ENCODE assay signal across 16 cellular contexts in the genomic region with DNA sequence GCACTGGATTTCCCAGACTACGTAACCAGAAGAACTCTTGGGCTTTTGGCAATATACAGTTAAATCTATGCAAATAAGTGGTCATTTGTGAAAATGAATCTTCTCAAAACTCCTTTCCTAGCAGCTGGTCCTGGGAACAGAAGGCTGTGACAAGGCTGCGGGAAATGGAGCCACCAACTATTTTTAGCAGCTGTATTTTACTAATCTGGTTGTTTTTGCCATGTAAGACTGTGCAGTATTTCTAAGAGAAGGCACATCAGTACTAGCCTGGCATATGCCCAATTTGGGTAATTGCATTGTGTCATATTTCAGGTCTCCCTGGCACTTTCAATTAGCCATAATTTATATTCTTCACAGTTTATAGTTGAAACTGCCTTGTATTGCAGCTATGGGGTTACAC.
"Had no signal": no experiment of that assay in that cellular context is flagged by ENCODE, and none has a peak within 500 bp of the region (broad histone marks: within the 10 kb centered on the region; RNA-seq: fewer than 3 reads in every experiment).

No MANE protein-coding gene starts in this region.

- H3K27me3 ChIP-seq: ascending aorta, breast epithelium, sigmoid colon, upper lobe of left lung had no signal

- H3K4me3 ChIP-seq: ascending aorta, breast epithelium, coronary artery, left ventricle myocardium inferior, sigmoid colon, thoracic aorta, upper lobe of left lung had no signal

- DNase-seq: activated CD4-positive, alpha-beta T cell treated with anti-CD3 and anti-CD28 coated beads for 36 hours; activated CD4-positive, alpha-beta T cell treated with anti-CD3 and anti-CD28 coated beads, Interleukin-2, amount 50 U/mL, for 48 hours; activated gamma-delta T cell; foreskin melanocyte; head of caudate nucleus; kidney; left ventricle myocardium inferior; mammary epithelial cell; midbrain; sigmoid colon; stimulated activated CD4-positive, alpha-beta T cell treated with anti-CD3 and anti-CD28 coated beads, Interleukin-4, amount 100 ng/mL, for 24 hours; upper lobe of left lung had no signal

- H3K9me3 ChIP-seq: ascending aorta, breast epithelium, sigmoid colon, thoracic aorta, upper lobe of left lung had no signal

- H3K4me1 ChIP-seq: ascending aorta, breast epithelium, sigmoid colon, upper lobe of left lung had no signal

- H3K27ac ChIP-seq: ascending aorta, breast epithelium, coronary artery, left ventricle myocardium inferior, sigmoid colon, thoracic aorta, upper lobe of left lung had no signal

- H3K36me3 ChIP-seq: ascending aorta, breast epithelium, left ventricle myocardium inferior, sigmoid colon, thoracic aorta, upper lobe of left lung had no signal
